ENCODE assay signal across 21 cellular contexts in genomic region chr18:73973972-73974371, GRCh38.
"Had no signal": no experiment of that assay in that cellular context is flagged by ENCODE, and none has a peak within 500 bp of the region (broad histone marks: within the 10 kb centered on the region; RNA-seq: fewer than 3 reads in every experiment).

No MANE protein-coding gene starts in this region.

- H3K4me3 Mint-ChIP-seq: endodermal cell; memory B cell; naive B cell; nephron; stimulated activated effector memory CD8-positive, alpha-beta T cell treated with anti-CD3 and anti-CD28 coated beads, Interleukin-12 subunit alpha, Interleukin-12 subunit beta, amount 100 ng/mL, for 72 hours; stimulated activated naive CD8-positive, alpha-beta T cell treated with anti-CD3 and anti-CD28 coated beads, Interleukin-15, Interleukin-2, amounts not matched to agents 100 ng/mL and 50 ng/mL, for 24 hours had no signal

- DNase-seq: dermis blood vessel endothelial cell; endodermal cell; erythroblast; foreskin melanocyte; kidney; left cardiac atrium; left ventricle myocardium inferior; lower lobe of right lung; naive B cell; occipital lobe; pancreas; right lobe of liver; stimulated activated CD4-positive, alpha-beta T cell treated with anti-CD3 and anti-CD28 coated beads, Interleukin-4, amount 100 ng/mL, for 1 hour; stimulated activated CD8-positive, alpha-beta memory T cell treated with anti-CD3 and anti-CD28 coated beads, Interleukin-4, amount 100 ng/mL, for 48 hours; testis; upper lobe of right lung had no signal

- ATAC-seq: left cardiac atrium; lower lobe of right lung; pancreas; right lobe of liver; stimulated activated effector memory CD8-positive, alpha-beta T cell treated with anti-CD3 and anti-CD28 coated beads, Interleukin-12 subunit alpha, Interleukin-12 subunit beta, amount 100 ng/mL, for 72 hours; upper lobe of right lung had no signal

- H3K9me3 Mint-ChIP-seq: endodermal cell; memory B cell; naive B cell; nephron; stimulated activated effector memory CD8-positive, alpha-beta T cell treated with anti-CD3 and anti-CD28 coated beads, Interleukin-12 subunit alpha, Interleukin-12 subunit beta, amount 100 ng/mL, for 72 hours; stimulated activated naive CD8-positive, alpha-beta T cell treated with anti-CD3 and anti-CD28 coated beads, Interleukin-15, Interleukin-2, amounts not matched to agents 100 ng/mL and 50 ng/mL, for 24 hours had no signal

- H3K4me1 Mint-ChIP-seq: endodermal cell; stimulated activated effector memory CD8-positive, alpha-beta T cell treated with anti-CD3 and anti-CD28 coated beads, Interleukin-12 subunit alpha, Interleukin-12 subunit beta, amount 100 ng/mL, for 72 hours had no signal

- H3K36me3 Mint-ChIP-seq: memory B cell; naive B cell; stimulated activated effector memory CD8-positive, alpha-beta T cell treated with anti-CD3 and anti-CD28 coated beads, Interleukin-12 subunit alpha, Interleukin-12 subunit beta, amount 100 ng/mL, for 72 hours had no signal

- H3K27ac Mint-ChIP-seq: endodermal cell; memory B cell; nephron; progenitor cell of endocrine pancreas; stimulated activated effector memory CD8-positive, alpha-beta T cell treated with anti-CD3 and anti-CD28 coated beads, Interleukin-12 subunit alpha, Interleukin-12 subunit beta, amount 100 ng/mL, for 72 hours; stimulated activated naive CD8-positive, alpha-beta T cell treated with anti-CD3 and anti-CD28 coated beads, Interleukin-15, Interleukin-2, amounts not matched to agents 100 ng/mL and 50 ng/mL, for 24 hours had no signal
